7 cellular contexts compared by ENCODE assay signal in the genomic region with DNA sequence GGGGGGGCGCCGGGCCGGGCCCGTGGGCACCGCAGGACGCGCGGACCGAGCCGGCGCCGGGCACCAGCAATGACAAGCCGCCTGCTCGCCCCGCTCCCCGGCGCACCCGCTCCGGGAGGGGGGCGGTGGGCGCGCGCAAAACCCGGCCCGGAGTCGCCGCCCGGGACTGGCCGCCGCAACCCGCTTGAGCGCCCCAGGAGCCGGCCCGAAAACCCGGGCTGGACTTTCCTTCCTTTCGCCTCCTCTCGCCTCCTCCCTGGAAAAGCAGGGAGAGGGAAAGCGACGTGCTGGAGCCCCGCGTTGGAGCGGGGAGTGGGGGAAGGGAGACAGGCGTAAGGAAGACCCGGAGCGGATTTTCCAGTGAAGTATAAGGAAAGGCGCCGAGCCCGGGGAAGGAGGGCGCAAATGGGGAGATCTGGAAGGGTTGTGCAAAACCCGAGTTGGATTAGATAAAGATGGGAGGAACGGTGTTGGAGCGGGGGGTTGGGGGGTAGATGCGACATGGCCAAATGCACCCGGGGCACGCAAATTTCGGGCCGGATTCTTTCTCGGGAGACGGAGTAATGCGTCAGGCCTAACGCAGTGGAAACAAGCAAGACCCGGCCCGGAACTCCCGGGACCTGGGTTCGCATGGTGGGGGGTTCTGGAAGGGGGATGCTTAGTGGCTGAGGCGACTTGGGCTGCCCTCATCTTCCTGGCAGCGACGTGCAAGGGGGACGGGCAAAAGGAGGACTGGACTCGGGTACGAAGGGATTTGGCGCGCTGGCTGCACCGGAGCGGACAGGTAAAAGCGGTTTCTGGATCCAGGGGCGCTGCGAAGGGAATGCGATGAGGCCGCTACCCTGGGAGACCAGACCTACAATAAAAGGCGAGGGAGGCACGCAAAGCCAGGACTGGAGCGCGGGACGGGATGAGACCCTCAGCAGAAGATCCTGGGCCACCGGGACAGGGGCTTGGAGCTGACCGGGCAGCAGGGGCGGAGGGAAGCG. TPM values are rescaled to one million over a fixed set of nuclear protein-coding genes. Genes with fewer than 3 reads are reported as not detected.
DNase-seq lines count a peak whose midpoint lies in the region; ATAC-seq, FAIRE-seq and TF ChIP-seq lines count a peak whose summit lies in the region.
"Not testable (repeated sequence)": the region's sequence is repeated elsewhere in the genome, so short reads cannot be mapped to it uniquely, and the experiment has no call there.

No MANE protein-coding gene starts in this region.

- not testable (repeated sequence) for TF ChIP-seq POLR2A in HepG2 (IDR thresholded peaks at IDR 0.05; ENCODE audit: insufficient read depth in 1 of 2, low read depth in 2 of 2, low read length in 2 of 2)
- TF ChIP-seq POLR2A in spleen (IDR thresholded peaks at IDR 0.05) = peak in 1 of 3 donors; percentile 51

- CTCF ChIA-PET in HepG2 (lab: Yijun Ruan, JAX; ENCODE audit: low intra/inter-chr PET ratio, low total read pairs) = not testable (repeated sequence)

- POLR2A ChIA-PET in HepG2 (lab: Yijun Ruan, JAX) = not testable (repeated sequence)

- intact Hi-C loops in HepG2 (cut with micrococcal nuclease; ENCODE audit: unreplicated experiment); spleen (cut with DNase I; ENCODE audit: low total_unique reads): not testable (repeated sequence)

- TF ChIP-seq RAD21 in HepG2 (CRISPR knock-in tag; IDR thresholded peaks at IDR 0.05) = not testable (repeated sequence)

- in situ Hi-C loops in HepG2 (cut with HindIII; ENCODE audit: extremely low pct_ligation_motif_present, low pct_unique_long_range_greater_than_20kb) = not testable (repeated sequence)

- not testable (repeated sequence) for H3K4me1 ChIP-seq in SJCRH30; endodermal cell (ENCODE audit: control insufficient read depth, insufficient read depth, low read length); HepG2 (ENCODE audit: insufficient read depth, low read length)
- H3K4me1 ChIP-seq in spleen = peaks cover 0 to 60% (median 23%) of the 10 kb centered on the region in 6 donors

- H3K27ac ChIP-seq in SJCRH30 (peak overlapping the region; percentile 59), endodermal cell (ENCODE audit: low read depth, low read length) (peak overlapping the region; percentile 91), HepG2 (ENCODE audit: extremely low read length, insufficient read depth, low read length) (peak overlapping the region; percentile 61), spleen (peak overlapping the region in 6 of 8 donors; percentile 64 to 85 (median 76))

- not testable (repeated sequence) for TF ChIP-seq CTCF in GM12864 (IDR thresholded peaks at IDR 0.05; ENCODE audit: low read depth, low read length, missing control alignments); endodermal cell (conservative IDR thresholded peaks at IDR 0.05); spleen (IDR thresholded peaks at IDR 0.05 in 8 of 11, conservative IDR thresholded peaks at IDR 0.05 in 3 of 11)
- peak; percentile 16; the same call in 1 of the 2 replicates for TF ChIP-seq CTCF in HepG2 (CRISPR knock-in tag; IDR thresholded peaks at IDR 0.05)

- not testable (repeated sequence) for TF ChIP-seq EP300 in HepG2 (IDR thresholded peaks at IDR 0.05; ENCODE audit: low read depth in 2 of 2, low read length in 2 of 2); HepG2 (CRISPR knock-in tag; IDR thresholded peaks at IDR 0.05; ENCODE audit: borderline replicate concordance)

- BruUV-seq in HepG2 (replicated peaks; lab: Mats Ljungman, UMichigan) = not testable (repeated sequence)

- H3K36me3 ChIP-seq in SJCRH30; endodermal cell (ENCODE audit: control insufficient read depth, insufficient read depth, low read length); HepG2 (replicated peaks in 1 of 2; ENCODE audit: control insufficient read depth in 1 of 2, insufficient read depth in 2 of 2, low read length in 2 of 2); spleen: not testable (repeated sequence)

- not testable (repeated sequence) for H3K9me3 Mint-ChIP-seq in activated T-cell treated with anti-CD3 and anti-CD28 coated beads, Interleukin-2, amount 50 U/mL, for 72 hours; endodermal cell

- H3K4me2 ChIP-seq in HepG2 (ENCODE audit: low read depth, low read length) = peak overlapping the region; percentile 69

- ATAC-seq in activated T-cell treated with anti-CD3 and anti-CD28 coated beads, Interleukin-2, amount 50 U/mL, for 72 hours (replicated peaks in 1 of 2) = peak; percentile 73 to 78
- peak; percentile 80 for ATAC-seq in HepG2

- FAIRE-seq in HepG2 (lab: Jason Lieb, UNC) = peak; percentile 59

- H3K27ac Mint-ChIP-seq in activated T-cell treated with anti-CD3 and anti-CD28 coated beads, Interleukin-2, amount 50 U/mL, for 72 hours = peak overlapping the region; percentile 93
- peak overlapping the region; percentile 97 for H3K27ac Mint-ChIP-seq in endodermal cell

- H3K4me1 Mint-ChIP-seq in activated T-cell treated with anti-CD3 and anti-CD28 coated beads, Interleukin-2, amount 50 U/mL, for 72 hours (ENCODE audit: low read depth) = peaks cover 34% of the 10 kb centered on the region
- peaks cover 11% of the 10 kb centered on the region for H3K4me1 Mint-ChIP-seq in endodermal cell

- H4K20me1 ChIP-seq in HepG2 (ENCODE audit: insufficient read depth, low read length) = not testable (repeated sequence)

- H2AFZ ChIP-seq in HepG2 (ENCODE audit: low read length) = not testable (repeated sequence)

- not testable (repeated sequence) for H3K36me3 Mint-ChIP-seq in activated T-cell treated with anti-CD3 and anti-CD28 coated beads, Interleukin-2, amount 50 U/mL, for 72 hours (ENCODE audit: insufficient read depth in 2 of 2); endodermal cell (ENCODE audit: low read depth)

- peaks cover 38% of the 10 kb centered on the region for H3K27me3 Mint-ChIP-seq in activated T-cell treated with anti-CD3 and anti-CD28 coated beads, Interleukin-2, amount 50 U/mL, for 72 hours (ENCODE audit: low read depth)
- peaks cover 34% of the 10 kb centered on the region for H3K27me3 Mint-ChIP-seq in endodermal cell (ENCODE audit: insufficient read depth)

- not testable (repeated sequence) for H3K27me3 ChIP-seq in SJCRH30; endodermal cell (ENCODE audit: control insufficient read depth, insufficient read depth, low read length, poor library complexity, severe bottlenecking)
- H3K27me3 ChIP-seq in HepG2 (ENCODE audit: control insufficient read depth in 1 of 2, insufficient read depth in 2 of 2, low read length in 2 of 2) (peaks cover 2 to 14% of the 10 kb centered on the region in 2 experiments; a peak in 2 of 5 replicates), spleen (replicated peaks in 1 of 7) (peaks cover 0 to 65% (median 21%) of the 10 kb centered on the region in 7 donors)

- DNase-seq in GM12864 (ENCODE audit: low read depth) = not testable (repeated sequence)
- peak; percentile 94 for DNase-seq in NCI-H1092 treated with DMSO at 0.1 percent for 48 hours (lab: John Stamatoyannopoulos, UW)
- DNase-seq in SJCRH30 = peak; percentile 96 to 97
- DNase-seq in activated T-cell treated with anti-CD3 and anti-CD28 coated beads, Interleukin-2, amount 50 U/mL, for 72 hours = peak; percentile 84 to 92
- peak; percentile 98 for DNase-seq in endodermal cell
- peak; percentile 73 for DNase-seq in HepG2 (ENCODE audit: low spot score)
- DNase-seq in spleen = peak; percentile 93

- H3K4me3 Mint-ChIP-seq in activated T-cell treated with anti-CD3 and anti-CD28 coated beads, Interleukin-2, amount 50 U/mL, for 72 hours = peak overlapping the region; percentile 87 to 90
- H3K4me3 Mint-ChIP-seq in endodermal cell = peak overlapping the region; percentile 78

- WGBS in endodermal cell (ENCODE audit: insufficient coverage in 1 of 2, insufficient read length in 1 of 2), 2 experiments = 1 to 2% methylated on average over 36 to 88 of the region's 89 CpGs
- WGBS in HepG2 (ENCODE audit: low lambda C conversion rate) = under 1% methylated on average over 78 of the region's 89 CpGs
- WGBS in spleen, 5 donors = 0 to 1% (median 1%) methylated on average over 60 to 89 of the region's 89 CpGs

- peak overlapping the region; percentile 82 for H3K9ac ChIP-seq in endodermal cell (ENCODE audit: extremely low read depth, low read length, poor library complexity, severe bottlenecking)
- peak overlapping the region; percentile 58 for H3K9ac ChIP-seq in HepG2 (ENCODE audit: insufficient read depth, low read depth, low read length)

- H3K4me3 ChIP-seq in GM12864 (ENCODE audit: low read depth, low read length) (peak overlapping the region; percentile 52), SJCRH30 (peak overlapping the region; percentile 66), endodermal cell (ENCODE audit: low read length) (peak overlapping the region; percentile 82), HepG2 (replicated peaks in 1 of 3; ENCODE audit: insufficient read depth in 1 of 3, low read depth in 2 of 3, low read length in 3 of 3) (peak overlapping the region; percentile 51 to 78 (median 60); a peak in 5 of 6 replicates), spleen (peak overlapping the region; percentile 41 to 80 (median 54))

- H3K79me2 ChIP-seq in HepG2 (ENCODE audit: insufficient read depth, low read length) = not testable (repeated sequence)

- not testable (repeated sequence) for H3K9me3 ChIP-seq in SJCRH30 (replicated peaks); endodermal cell (ENCODE audit: control insufficient read depth, low read length); HepG2 (ENCODE audit: low read length); spleen

RNA-seq across cellular contexts. Expression of a gene that starts 1.1 kb away (rescaled TPM):
- total RNA-seq in SJCRH30 (2014; rRNA removed; shearing (Covaris generic)) = 9.3 and 9.4 TPM in 2 replicates
- total RNA-seq in activated T-cell treated with anti-CD3 and anti-CD28 coated beads, Interleukin-2, amount 50 U/mL, for 72 hours = 10 to 100 TPM; 15.0 to 21.2 TPM
- total RNA-seq in endodermal cell (10 to 100 TPM; 70.8 to 82.6 TPM), HepG2 (2016; rRNA removed; fragmentation: Illumina TruSeq; extraction: Trizol) (0.41 and 0.49 TPM in 2 replicates), spleen (10 to 100 TPM in 6 of 7 donors, 1 to 10 TPM in 1; 10.0 to 21.1 (median 13.4) TPM)
- polyA plus RNA-seq in endodermal cell (2013, experiment 1 of 2) = 61.7 TPM
- polyA plus RNA-seq in endodermal cell (2013, experiment 2 of 2) = 51.6 TPM
- 0.26 and 0.61 TPM in 2 replicates for total RNA-seq in HepG2 (2016; cell fraction: cytosol; rRNA removed; fragmentation: Illumina TruSeq; extraction: Trizol; ENCODE audit: low read depth)
- 0.37 and 0.69 TPM in 2 replicates for total RNA-seq in HepG2 (2016; cell fraction: insoluble cytoplasmic fraction; rRNA removed; fragmentation: Illumina TruSeq; extraction: Trizol)
- 0.59 and 1.0 TPM in 2 replicates for total RNA-seq in HepG2 (2016; cell fraction: membrane; rRNA removed; fragmentation: Illumina TruSeq; extraction: Trizol)
- total RNA-seq in HepG2 (2016; cell fraction: nucleus; rRNA removed; fragmentation: Illumina TruSeq; extraction: Trizol) = 0.50 and 0.56 TPM in 2 replicates
- polyA plus RNA-seq in HepG2 (2011; rRNA removed) (1.7 and 1.9 TPM in 2 replicates), spleen (1 to 10 TPM; 1.8 to 5.8 (median 2.3) TPM)
- 0.95 and 1.3 TPM in 2 replicates for polyA plus RNA-seq in HepG2 (2011; cell fraction: cytosol; rRNA removed)
- 7.9 and 10.6 TPM in 2 replicates for polyA plus RNA-seq in HepG2 (2011; cell fraction: nucleus; rRNA removed)
- polyA plus RNA-seq in HepG2 (2012) = 1.6 and 3.4 TPM in 2 replicates
- polyA plus RNA-seq in HepG2 (2016; cell fraction: cytosol; fragmentation: Illumina TruSeq; extraction: Trizol; ENCODE audit: low read depth) = 0.20 and 0.24 TPM in 2 replicates
- 1.5 TPM in 2 replicates for polyA plus RNA-seq in HepG2 (2016; cell fraction: insoluble cytoplasmic fraction; fragmentation: Illumina TruSeq; extraction: Trizol; ENCODE audit: low read depth)
- polyA plus RNA-seq in HepG2 (2016; cell fraction: membrane; fragmentation: Illumina TruSeq; extraction: Trizol; ENCODE audit: low read depth) = 0.41 and 0.47 TPM in 2 replicates
- polyA plus RNA-seq in HepG2 (2016; cell fraction: nucleus; fragmentation: Illumina TruSeq; extraction: Trizol; ENCODE audit: insufficient read depth, low read depth) = 1.1 and 1.2 TPM in 2 replicates
- polyA minus RNA-seq in HepG2 (2011; rRNA and poly(A)+ RNA removed; ENCODE audit: low replicate concordance) = 6.1 and 14.3 TPM in 2 replicates
- polyA minus RNA-seq in HepG2 (2011; cell fraction: cytosol; rRNA and poly(A)+ RNA removed) = 0.62 and 0.99 TPM in 2 replicates
- polyA minus RNA-seq in HepG2 (2011; cell fraction: nucleus; rRNA and poly(A)+ RNA removed) = 2.0 and 2.2 TPM in 2 replicates
